Comparison of ENCODE assay signal across 31 cellular contexts in genomic region chr10:121551210-121551609, GRCh38. TPM values are rescaled to one million over a fixed set of nuclear protein-coding genes. Genes with fewer than 3 reads are reported as not detected.
A peak's percentile ranks its signal among the peaks of the same experiment; 100 is the strongest.
DNase-seq lines count a peak whose midpoint lies in the region; TF ChIP-seq lines count a peak whose summit lies in the region.
"Had no signal": no experiment of that assay in that cellular context is flagged by ENCODE, and none has a peak within 500 bp of the region (broad histone marks: within the 10 kb centered on the region; RNA-seq: fewer than 3 reads in every experiment).

No MANE protein-coding gene starts in this region.

- peaks cover 0 to 4% (median 0%) of the 10 kb centered on the region in 45 donors for H3K27me3 ChIP-seq in dorsolateral prefrontal cortex
- H3K27me3 ChIP-seq: BE2C; BLaER1; BLaER1 treated with 17β-estradiol and CSF1 and Interleukin-3, amounts not matched to agents 10 nM and 100 nM had no signal

- no peak overlapping the region for H3K27ac ChIP-seq in HEK293 (ENCODE audit: extremely low read depth, low read depth, low read length)
- peak overlapping the region in 32 of 59 donors; percentile 9 to 91 (median 76) for H3K27ac ChIP-seq in dorsolateral prefrontal cortex
- H3K27ac ChIP-seq: 22Rv1; A549; BLaER1; BLaER1 treated with 17β-estradiol and CSF1 and Interleukin-3, amounts not matched to agents 10 nM and 100 nM; C4-2B had no signal

- H3K9me3 ChIP-seq in HEK293 (ENCODE audit: control insufficient read depth, insufficient read depth, low read depth, low read length) = no peaks in the 10 kb centered on the region; the same call in 1 of the 2 replicates
- H3K9me3 ChIP-seq: A549, BE2C, Caco-2 had no signal

- intact Hi-C loops in dorsolateral prefrontal cortex (cut with DNase I) = no loop called here

- POLR2A ChIA-PET in HEK293 (lab: Yijun Ruan, JAX) = no interaction called here

- DNase-seq in dorsolateral prefrontal cortex (no peak), superior temporal gyrus (ENCODE audit: extremely low spot score) (no peak), SHP77 (lab: John Stamatoyannopoulos, UW) (no peak)
- DNase-seq: 8988T; ACHN; AML-193; BE2C; C1 segment of cervical spinal cord; Caco-2; Calu3; CD4-positive, alpha-beta memory T cell; CD4-positive, alpha-beta T cell; CD4-positive, CD25-positive, alpha-beta regulatory T cell; CD8-positive, alpha-beta memory T cell; CD8-positive, alpha-beta T cell; COR-L47; DMS 273 treated with DMSO at 0.1 percent for 48 hours; DMS153; DMS53; DMS79; DMS79 treated with DMSO at 0.1 percent for 48 hours; DND-41; EL had no signal

- peaks cover 15 to 36% of the 10 kb centered on the region in 2 experiments for H3K36me3 ChIP-seq in HEK293 (ENCODE audit: control insufficient read depth in 2 of 2, insufficient read depth in 1 of 2, low read length in 2 of 2)
- H3K36me3 ChIP-seq: BE2C; BLaER1; BLaER1 treated with 17β-estradiol and CSF1 and Interleukin-3, amounts not matched to agents 10 nM and 100 nM had no signal

- CTCF ChIA-PET in HEK293 (lab: Yijun Ruan, JAX) = no interaction called here

- H3K4me3 ChIP-seq in HEK293 (ENCODE audit: low read depth, low read length) (no peak overlapping the region), dorsolateral prefrontal cortex (no peak overlapping the region)
- H3K4me3 ChIP-seq: A549; BLaER1; BLaER1 treated with 17β-estradiol and CSF1 and Interleukin-3, amounts not matched to agents 10 nM and 100 nM had no signal

- TF ChIP-seq CTCF in HEK293 (tag by site-specific recombination; IDR thresholded peaks at IDR 0.05) (no peak), dorsolateral prefrontal cortex (IDR thresholded peaks at IDR 0.05 in 54 of 56, conservative IDR thresholded peaks at IDR 0.05 in 2 of 56; ENCODE audit: low read depth in 1 of 56, partially characterized antibody in 56 of 56) (no peak)

- peaks cover 12% of the 10 kb centered on the region for H3K4me1 ChIP-seq in HEK293 (ENCODE audit: control insufficient read depth, insufficient read depth, low read length)
- H3K4me1 ChIP-seq: A549, BE2C had no signal

TF ChIP-seq in HEK293, 187 proteins besides CTCF, POLR2A, EP300 and RAD21:
- TF ChIP-seq ZNF791 (tag by site-specific recombination; IDR thresholded peaks at IDR 0.05) (no peak), ZNF133 (tag by site-specific recombination; IDR thresholded peaks at IDR 0.05) (peak; percentile 65; the same call in 1 of the 2 replicates)

RNA-seq across cellular contexts. Expression of gene FGFR2, which starts 47.0 kb away (rescaled TPM):
- total RNA-seq in dorsolateral prefrontal cortex = 100 to 1,000 TPM in 94 of 120 experiments, 10 to 100 TPM in 26; 69.8 to 487 (median 136) TPM
- total RNA-seq: A172, B cell had no signal
